In genomic region chr11:87037450-87038234, GRCh38 we compare ENCODE assay signal across 1 cellular context.
A peak's percentile ranks its signal among the peaks of the same experiment; 100 is the strongest.
TF ChIP-seq lines count a peak whose summit lies in the region.

Gene TMEM135 (plus strand): TSS chr11:87037934. CDS start chr11:87038046, 112 bp downstream.

TF ChIP-seq in HepG2, 621 proteins besides CTCF, POLR2A, EP300 and RAD21 (continued from another document and continues in another):
- no peak for TF ChIP-seq NCOA5 (CRISPR knock-in tag; IDR thresholded peaks at IDR 0.05)
- no peak for TF ChIP-seq PHF5A (CRISPR knock-in tag; IDR thresholded peaks at IDR 0.05; ENCODE audit: low read depth, unreplicated experiment)
- TF ChIP-seq, protein P1, sequence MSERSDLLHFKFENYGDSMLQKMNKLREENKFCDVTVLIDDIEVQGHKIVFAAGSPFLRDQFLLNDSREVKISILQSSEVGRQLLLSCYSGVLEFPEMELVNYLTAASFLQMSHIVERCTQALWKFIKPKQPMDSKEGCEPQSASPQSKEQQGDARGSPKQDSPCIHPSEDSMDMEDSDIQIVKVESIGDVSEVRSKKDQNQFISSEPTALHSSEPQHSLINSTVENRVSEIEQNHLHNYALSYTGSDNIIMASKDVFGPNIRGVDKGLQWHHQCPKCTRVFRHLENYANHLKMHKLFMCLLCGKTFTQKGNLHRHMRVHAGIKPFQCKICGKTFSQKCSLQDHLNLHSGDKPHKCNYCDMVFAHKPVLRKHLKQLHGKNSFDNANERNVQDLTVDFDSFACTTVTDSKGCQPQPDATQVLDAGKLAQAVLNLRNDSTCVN (CRISPR knock-in tag; IDR thresholded peaks at IDR 0.05; ENCODE audit: borderline replicate concordance), result peak; percentile 81; the same call in 1 of the 2 replicates
- peak; percentile 52 to 85; a peak in 3 of 4 replicates for TF ChIP-seq NR2F1 (CRISPR knock-in tag; IDR thresholded peaks at IDR 0.05)
- TF ChIP-seq RBM39 (IDR thresholded peaks at IDR 0.05; ENCODE audit: low read depth, low read length, poor library complexity, severe bottlenecking), result peak; percentile 87
- TF ChIP-seq ZNF331 (CRISPR knock-in tag; IDR thresholded peaks at IDR 0.05), result no peak; the same call in none of the 2 replicates
- no peak for TF ChIP-seq PHB2 (IDR thresholded peaks at IDR 0.05; ENCODE audit: partially characterized antibody)
- TF ChIP-seq ZBTB8A (CRISPR knock-in tag; IDR thresholded peaks at IDR 0.05; ENCODE audit: borderline replicate concordance, low read depth), result no peak
- TF ChIP-seq, protein P2, sequence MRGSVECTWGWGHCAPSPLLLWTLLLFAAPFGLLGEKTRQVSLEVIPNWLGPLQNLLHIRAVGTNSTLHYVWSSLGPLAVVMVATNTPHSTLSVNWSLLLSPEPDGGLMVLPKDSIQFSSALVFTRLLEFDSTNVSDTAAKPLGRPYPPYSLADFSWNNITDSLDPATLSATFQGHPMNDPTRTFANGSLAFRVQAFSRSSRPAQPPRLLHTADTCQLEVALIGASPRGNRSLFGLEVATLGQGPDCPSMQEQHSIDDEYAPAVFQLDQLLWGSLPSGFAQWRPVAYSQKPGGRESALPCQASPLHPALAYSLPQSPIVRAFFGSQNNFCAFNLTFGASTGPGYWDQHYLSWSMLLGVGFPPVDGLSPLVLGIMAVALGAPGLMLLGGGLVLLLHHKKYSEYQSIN (CRISPR knock-in tag; IDR thresholded peaks at IDR 0.05; ENCODE audit: borderline replicate concordance), result no peak
- TF ChIP-seq TBP (CRISPR knock-in tag; IDR thresholded peaks at IDR 0.05), result no peak
- TF ChIP-seq ZNF747 (CRISPR knock-in tag; IDR thresholded peaks at IDR 0.05; ENCODE audit: borderline replicate concordance), result peak; percentile 90; the same call in 1 of the 2 replicates
- TF ChIP-seq NFIC (IDR thresholded peaks at IDR 0.05; ENCODE audit: low read length), result no peak
- peak; percentile 38 for TF ChIP-seq STAG1 (CRISPR knock-in tag; IDR thresholded peaks at IDR 0.05)
- no peak for TF ChIP-seq ATAD3A (CRISPR knock-in tag; IDR thresholded peaks at IDR 0.05)
- TF ChIP-seq, protein P3, sequence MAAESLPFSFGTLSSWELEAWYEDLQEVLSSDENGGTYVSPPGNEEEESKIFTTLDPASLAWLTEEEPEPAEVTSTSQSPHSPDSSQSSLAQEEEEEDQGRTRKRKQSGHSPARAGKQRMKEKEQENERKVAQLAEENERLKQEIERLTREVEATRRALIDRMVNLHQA (CRISPR knock-in tag; IDR thresholded peaks at IDR 0.05), result no peak
- TF ChIP-seq, protein P4, sequence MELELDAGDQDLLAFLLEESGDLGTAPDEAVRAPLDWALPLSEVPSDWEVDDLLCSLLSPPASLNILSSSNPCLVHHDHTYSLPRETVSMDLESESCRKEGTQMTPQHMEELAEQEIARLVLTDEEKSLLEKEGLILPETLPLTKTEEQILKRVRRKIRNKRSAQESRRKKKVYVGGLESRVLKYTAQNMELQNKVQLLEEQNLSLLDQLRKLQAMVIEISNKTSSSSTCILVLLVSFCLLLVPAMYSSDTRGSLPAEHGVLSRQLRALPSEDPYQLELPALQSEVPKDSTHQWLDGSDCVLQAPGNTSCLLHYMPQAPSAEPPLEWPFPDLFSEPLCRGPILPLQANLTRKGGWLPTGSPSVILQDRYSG (CRISPR knock-in tag; IDR thresholded peaks at IDR 0.05), result 0 out of 2 replicates have a peak, but pooled peaks have one; percentile 54
- no peak; the same call in 1 of the 2 replicates for TF ChIP-seq NFE2 (CRISPR knock-in tag; IDR thresholded peaks at IDR 0.05)
- TF ChIP-seq, protein P5, sequence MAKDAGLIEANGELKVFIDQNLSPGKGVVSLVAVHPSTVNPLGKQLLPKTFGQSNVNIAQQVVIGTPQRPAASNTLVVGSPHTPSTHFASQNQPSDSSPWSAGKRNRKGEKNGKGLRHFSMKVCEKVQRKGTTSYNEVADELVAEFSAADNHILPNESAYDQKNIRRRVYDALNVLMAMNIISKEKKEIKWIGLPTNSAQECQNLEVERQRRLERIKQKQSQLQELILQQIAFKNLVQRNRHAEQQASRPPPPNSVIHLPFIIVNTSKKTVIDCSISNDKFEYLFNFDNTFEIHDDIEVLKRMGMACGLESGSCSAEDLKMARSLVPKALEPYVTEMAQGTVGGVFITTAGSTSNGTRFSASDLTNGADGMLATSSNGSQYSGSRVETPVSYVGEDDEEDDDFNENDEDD (CRISPR knock-in tag; IDR thresholded peaks at IDR 0.05; ENCODE audit: borderline replicate concordance), result peak; percentile 88
- TF ChIP-seq KAT7 (CRISPR knock-in tag; IDR thresholded peaks at IDR 0.05; ENCODE audit: borderline replicate concordance), result peak; percentile 88
- TF ChIP-seq, protein P6, sequence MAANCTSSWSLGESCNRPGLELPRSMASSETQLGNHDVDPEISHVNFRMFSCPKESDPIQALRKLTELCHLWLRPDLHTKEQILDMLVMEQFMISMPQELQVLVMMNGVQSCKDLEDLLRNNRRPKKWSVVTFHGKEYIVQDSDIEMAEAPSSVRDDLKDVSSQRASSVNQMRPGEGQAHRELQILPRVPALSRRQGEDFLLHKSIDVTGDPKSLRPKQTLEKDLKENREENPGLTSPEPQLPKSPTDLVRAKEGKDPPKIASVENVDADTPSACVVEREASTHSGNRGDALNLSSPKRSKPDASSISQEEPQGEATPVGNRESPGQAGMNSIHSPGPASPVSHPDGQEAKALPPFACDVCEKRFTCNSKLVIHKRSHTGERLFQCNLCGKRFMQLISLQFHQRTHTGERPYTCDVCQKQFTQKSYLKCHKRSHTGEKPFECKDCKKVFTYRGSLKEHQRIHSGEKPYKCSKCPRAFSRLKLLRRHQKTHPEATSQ (CRISPR knock-in tag; IDR thresholded peaks at IDR 0.05; ENCODE audit: borderline replicate concordance), result no peak
- TF ChIP-seq ZNF691 (CRISPR knock-in tag; IDR thresholded peaks at IDR 0.05; ENCODE audit: borderline replicate concordance, low read depth), result no peak
- TF ChIP-seq ZNF605 (CRISPR knock-in tag; IDR thresholded peaks at IDR 0.05), result peak; percentile 83
- no peak for TF ChIP-seq SNRNP70 (IDR thresholded peaks at IDR 0.05; ENCODE audit: low read depth, low read length)
- TF ChIP-seq ZNF44 (CRISPR knock-in tag; IDR thresholded peaks at IDR 0.05), result no peak; the same call in 1 of the 2 replicates
- peak; percentile 72; the same call in 1 of the 2 replicates for TF ChIP-seq NFKB2 (CRISPR knock-in tag; IDR thresholded peaks at IDR 0.05; ENCODE audit: borderline replicate concordance)
- TF ChIP-seq ZBTB20 (CRISPR knock-in tag; IDR thresholded peaks at IDR 0.05; ENCODE audit: borderline replicate concordance, low read depth), result peak; percentile 80
- TF ChIP-seq ZNF788 (CRISPR knock-in tag; IDR thresholded peaks at IDR 0.05; ENCODE audit: borderline replicate concordance), result peak; percentile 89; the same call in 1 of the 2 replicates
- no peak for TF ChIP-seq MTA1 (CRISPR knock-in tag; IDR thresholded peaks at IDR 0.05; ENCODE audit: borderline replicate concordance)
- peak; percentile 16; the same call in 1 of the 2 replicates for TF ChIP-seq ZKSCAN8 (CRISPR knock-in tag; IDR thresholded peaks at IDR 0.05; ENCODE audit: borderline replicate concordance)
- TF ChIP-seq ZNF274 (CRISPR knock-in tag; IDR thresholded peaks at IDR 0.05), result peak; percentile 70
- TF ChIP-seq GABPA (IDR thresholded peaks at IDR 0.05; ENCODE audit: low read depth, low read length), result no peak
- no peak for TF ChIP-seq GABPA (CRISPR knock-in tag; IDR thresholded peaks at IDR 0.05; ENCODE audit: low read depth)
- TF ChIP-seq ISL2 (CRISPR knock-in tag; IDR thresholded peaks at IDR 0.05), result peak; percentile 79
- TF ChIP-seq ZNF879 (CRISPR knock-in tag; IDR thresholded peaks at IDR 0.05), result no peak
- TF ChIP-seq, protein P7, sequence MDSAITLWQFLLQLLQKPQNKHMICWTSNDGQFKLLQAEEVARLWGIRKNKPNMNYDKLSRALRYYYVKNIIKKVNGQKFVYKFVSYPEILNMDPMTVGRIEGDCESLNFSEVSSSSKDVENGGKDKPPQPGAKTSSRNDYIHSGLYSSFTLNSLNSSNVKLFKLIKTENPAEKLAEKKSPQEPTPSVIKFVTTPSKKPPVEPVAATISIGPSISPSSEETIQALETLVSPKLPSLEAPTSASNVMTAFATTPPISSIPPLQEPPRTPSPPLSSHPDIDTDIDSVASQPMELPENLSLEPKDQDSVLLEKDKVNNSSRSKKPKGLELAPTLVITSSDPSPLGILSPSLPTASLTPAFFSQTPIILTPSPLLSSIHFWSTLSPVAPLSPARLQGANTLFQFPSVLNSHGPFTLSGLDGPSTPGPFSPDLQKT (CRISPR knock-in tag; IDR thresholded peaks at IDR 0.05; ENCODE audit: borderline replicate concordance), result no peak
- no peak; the same call in 1 of the 2 replicates for TF ChIP-seq ZSCAN29 (CRISPR knock-in tag; conservative IDR thresholded peaks at IDR 0.05)
- TF ChIP-seq SMARCC2 (IDR thresholded peaks at IDR 0.05), result no peak
- TF ChIP-seq, protein P8, sequence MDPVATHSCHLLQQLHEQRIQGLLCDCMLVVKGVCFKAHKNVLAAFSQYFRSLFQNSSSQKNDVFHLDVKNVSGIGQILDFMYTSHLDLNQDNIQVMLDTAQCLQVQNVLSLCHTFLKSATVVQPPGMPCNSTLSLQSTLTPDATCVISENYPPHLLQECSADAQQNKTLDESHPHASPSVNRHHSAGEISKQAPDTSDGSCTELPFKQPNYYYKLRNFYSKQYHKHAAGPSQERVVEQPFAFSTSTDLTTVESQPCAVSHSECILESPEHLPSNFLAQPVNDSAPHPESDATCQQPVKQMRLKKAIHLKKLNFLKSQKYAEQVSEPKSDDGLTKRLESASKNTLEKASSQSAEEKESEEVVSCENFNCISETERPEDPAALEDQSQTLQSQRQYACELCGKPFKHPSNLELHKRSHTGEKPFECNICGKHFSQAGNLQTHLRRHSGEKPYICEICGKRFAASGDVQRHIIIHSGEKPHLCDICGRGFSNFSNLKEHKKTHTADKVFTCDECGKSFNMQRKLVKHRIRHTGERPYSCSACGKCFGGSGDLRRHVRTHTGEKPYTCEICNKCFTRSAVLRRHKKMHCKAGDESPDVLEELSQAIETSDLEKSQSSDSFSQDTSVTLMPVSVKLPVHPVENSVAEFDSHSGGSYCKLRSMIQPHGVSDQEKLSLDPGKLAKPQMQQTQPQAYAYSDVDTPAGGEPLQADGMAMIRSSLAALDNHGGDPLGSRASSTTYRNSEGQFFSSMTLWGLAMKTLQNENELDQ (CRISPR knock-in tag; IDR thresholded peaks at IDR 0.05; ENCODE audit: borderline replicate concordance), result no peak
- 0 out of 2 replicates have a peak, but pooled peaks have one; percentile 47 for TF ChIP-seq ZC3H13 (CRISPR knock-in tag; IDR thresholded peaks at IDR 0.05)
- no peak for TF ChIP-seq ZNF672 (CRISPR knock-in tag; IDR thresholded peaks at IDR 0.05)
- peak; percentile 39; the same call in 1 of the 2 replicates for TF ChIP-seq KDM5A (IDR thresholded peaks at IDR 0.05; ENCODE audit: borderline replicate concordance, low read length)
- no peak; the same call in 1 of the 2 replicates for TF ChIP-seq ZNF160 (CRISPR knock-in tag; IDR thresholded peaks at IDR 0.05)
- TF ChIP-seq RNF219 (CRISPR knock-in tag; IDR thresholded peaks at IDR 0.05), result no peak; the same call in 1 of the 2 replicates
- TF ChIP-seq POLR2G (IDR thresholded peaks at IDR 0.05; ENCODE audit: low read depth, low read length), result peak; percentile 90
- no peak for TF ChIP-seq CENPT (CRISPR knock-in tag; IDR thresholded peaks at IDR 0.05; ENCODE audit: low read depth)
- TF ChIP-seq SAFB2 (CRISPR knock-in tag; IDR thresholded peaks at IDR 0.05; ENCODE audit: borderline replicate concordance, low read depth), result peak; percentile 98
- TF ChIP-seq FOXP4 (CRISPR knock-in tag; IDR thresholded peaks at IDR 0.05), result peak; percentile 84
- no peak; the same call in none of the 2 replicates for TF ChIP-seq DMAP1 (CRISPR knock-in tag; IDR thresholded peaks at IDR 0.05)
- TF ChIP-seq IRX3 (CRISPR knock-in tag; IDR thresholded peaks at IDR 0.05; ENCODE audit: borderline replicate concordance, low read depth), result no peak; the same call in 1 of the 2 replicates
- TF ChIP-seq HMGA1 (CRISPR knock-in tag; conservative IDR thresholded peaks at IDR 0.05), result no peak
- no peak for TF ChIP-seq CCAR2 (optimal IDR thresholded peaks at IDR 0.05; ENCODE audit: low read depth, low read length)
- TF ChIP-seq MATR3 (CRISPR knock-in tag; IDR thresholded peaks at IDR 0.05), result no peak
- peak; percentile 46; the same call in 1 of the 2 replicates for TF ChIP-seq ZNF33B (CRISPR knock-in tag; IDR thresholded peaks at IDR 0.05)
- TF ChIP-seq ZFAT (CRISPR knock-in tag; conservative IDR thresholded peaks at IDR 0.05), result no peak
- TF ChIP-seq ZNF850 (CRISPR knock-in tag; conservative IDR thresholded peaks at IDR 0.05), result 0 out of 2 replicates have a peak, but pooled peaks have one; percentile 44
